9 cellular contexts compared by ENCODE assay signal in genomic region chr17:32518856-32519768, GRCh38. TPM values are rescaled to one million over a fixed set of nuclear protein-coding genes. Genes with fewer than 3 reads are reported as not detected.
DNase-seq lines count a peak whose midpoint lies in the region; ATAC-seq and TF ChIP-seq lines count a peak whose summit lies in the region.
"Had no signal": no experiment of that assay in that cellular context is flagged by ENCODE, and none has a peak within 500 bp of the region (broad histone marks: within the 10 kb centered on the region; RNA-seq: fewer than 3 reads in every experiment).

No MANE protein-coding gene starts in this region.

- no peak for ATAC-seq in HG02938 (IDR thresholded peaks at IDR 0.05; ENCODE audit: unreplicated experiment)

- DNase-seq in DMS 273 (lab: John Stamatoyannopoulos, UW; ENCODE audit: unreplicated experiment) (peak; percentile 88), DMS 273 treated with DMSO at 0.1 percent for 48 hours (lab: John Stamatoyannopoulos, UW) (no peak), NCI-H69 (lab: John Stamatoyannopoulos, UW) (peak; percentile 98), activated T-helper 1 cell treated with Interleukin-2 at 50 U/mL for 16 hours (ENCODE audit: low read depth) (peak; percentile 33), fibroblast of lung (ENCODE audit: low read depth in 2 of 2) (peak; percentile 6 to 22), uterus (peak in 1 of 2 donors; percentile 22)

- no peak for TF ChIP-seq CTCF in fibroblast of lung (conservative IDR thresholded peaks at IDR 0.05 in 1 of 2, IDR thresholded peaks at IDR 0.05 in 1 of 2; ENCODE audit: low read depth in 1 of 2, low read length in 2 of 2)
- no peak for TF ChIP-seq CTCF in neutrophil (IDR thresholded peaks at IDR 0.05)
- TF ChIP-seq CTCF in uterus (IDR thresholded peaks at IDR 0.05), result no peak

- peak overlapping the region; percentile 70 for H3K4me2 ChIP-seq in fibroblast of lung (ENCODE audit: extremely low read depth, insufficient read depth, low read length)

- peaks cover 5% of the 10 kb centered on the region for H3K4me1 ChIP-seq in fibroblast of lung (ENCODE audit: control insufficient read depth, extremely low read depth, insufficient read depth, low read length)
- peaks cover 12 to 16% of the 10 kb centered on the region in 2 experiments for H3K4me1 ChIP-seq in neutrophil (ENCODE audit: control insufficient read depth in 1 of 2, insufficient read depth in 1 of 2, low read depth in 1 of 2, low read length in 1 of 2)
- H3K4me1 ChIP-seq in uterus, result no peaks in the 10 kb centered on the region

- TF ChIP-seq POLR2A in uterus (IDR thresholded peaks at IDR 0.05), result no peak

- no peaks in the 10 kb centered on the region for H3K79me2 ChIP-seq in fibroblast of lung (ENCODE audit: control insufficient read depth, insufficient read depth, low read length)

- no peaks in the 10 kb centered on the region for H3K27me3 ChIP-seq in fibroblast of lung (ENCODE audit: control insufficient read depth, insufficient read depth, low read length)
- peaks cover 90% of the 10 kb centered on the region for H3K27me3 ChIP-seq in neutrophil
- no peaks in the 10 kb centered on the region for H3K27me3 ChIP-seq in uterus

- H4K20me1 ChIP-seq in fibroblast of lung (ENCODE audit: control insufficient read depth, extremely low read depth, insufficient read depth, low read length), result no peaks in the 10 kb centered on the region

- intact Hi-C loops in uterus (cut with DNase I; ENCODE audit: low total_unique reads), result no loop called here

- H3K9me3 ChIP-seq in fibroblast of lung (ENCODE audit: control insufficient read depth, insufficient read depth, low read depth, low read length) (no peaks in the 10 kb centered on the region), neutrophil (no peaks in the 10 kb centered on the region), uterus (no peaks in the 10 kb centered on the region)

- no peak overlapping the region for H3K27ac ChIP-seq in fibroblast of lung (ENCODE audit: insufficient read depth, low read length)
- no peak overlapping the region for H3K27ac ChIP-seq in neutrophil
- H3K27ac ChIP-seq in uterus, result peak overlapping the region in 1 of 2 donors; percentile 11
- H3K27ac ChIP-seq: 22Rv1 had no signal

- no peaks in the 10 kb centered on the region for H3K36me3 ChIP-seq in fibroblast of lung (ENCODE audit: control insufficient read depth, insufficient read depth, low read length)
- no peaks in the 10 kb centered on the region for H3K36me3 ChIP-seq in neutrophil
- H3K36me3 ChIP-seq in uterus, result no peaks in the 10 kb centered on the region

- H3K4me3 ChIP-seq in fibroblast of lung (replicated peaks in 1 of 4; ENCODE audit: control extremely low read depth in 1 of 4, insufficient read depth in 1 of 4, low read depth in 3 of 4, low read length in 4 of 4) (peak overlapping the region; percentile 20 to 56 (median 42)), neutrophil (ENCODE audit: low read depth in 1 of 2, low read length in 1 of 2) (peak overlapping the region; percentile 50 to 62), uterus (peak overlapping the region; percentile 39 to 40)

- H2AFZ ChIP-seq in fibroblast of lung (ENCODE audit: low read length), result peak overlapping the region; percentile 60

- no peak overlapping the region for H3K9ac ChIP-seq in fibroblast of lung (ENCODE audit: insufficient read depth, low read length)

RNA-seq across cellular contexts. Expression of gene CDK5R1, which starts 32.3 kb away (rescaled TPM):
- 0.33 and 0.51 TPM in 2 replicates for total RNA-seq in fibroblast of lung
- 0.46 and 0.56 TPM in 2 replicates for polyA plus RNA-seq in fibroblast of lung
- polyA plus RNA-seq in fibroblast of lung (2012), result 0.51 and 0.60 TPM in 2 replicates
- polyA minus RNA-seq in fibroblast of lung (ENCODE audit: low replicate concordance), result 0.30 TPM in 1 of 2 replicates, not detected in the other
- total RNA-seq in uterus, result 1 to 10 TPM in 2 of 4 donors, under 1 TPM in 1, not detected in 1; 0.77 to 2.9 (median 1.4) TPM
